Comparison of ENCODE assay signal across 34 cellular contexts in genomic region chr3:4763604-4764247, GRCh38.
"Had no signal": no experiment of that assay in that cellular context is flagged by ENCODE, and none has a peak within 500 bp of the region (broad histone marks: within the 10 kb centered on the region; RNA-seq: fewer than 3 reads in every experiment).

No MANE protein-coding gene starts in this region.

- H3K4me3 ChIP-seq: adrenal gland, MG63, PC-9 had no signal

- H3K27ac ChIP-seq: adrenal gland, PC-9, RWPE1, VCaP had no signal

- DNase-seq: activated CD4-positive, alpha-beta T cell treated with anti-CD3 and anti-CD28 coated beads for 1 hour; activated CD4-positive, alpha-beta T cell treated with anti-CD3 and anti-CD28 coated beads, Interleukin-2, amount 10 ng/mL, durations not matched to agents 24 days and 14 days; activated CD4-positive, alpha-beta T cell treated with anti-CD3 and anti-CD28 coated beads, Interleukin-2, amount 50 U/mL, for 4 hours; activated CD4-positive, CD25-positive, alpha-beta regulatory T cell; activated CD8-positive, alpha-beta T cell treated with anti-CD3 and anti-CD28 coated beads for 36 hours; activated gamma-delta T cell treated with Interleukin-2 at 50 U/mL for 16 hours; activated naive CD4-positive, alpha-beta T cell treated with anti-CD3 and anti-CD28 coated beads for 36 hours; activated T-cell treated with anti-CD3 and anti-CD28 coated beads, Interleukin-2, amount 50 U/mL, for 1 hour; activated T-cell treated with anti-CD3 and anti-CD28 coated beads, Interleukin-2, amount 50 U/mL, for 72 hours; adrenal gland; cerebellar nuclear complex; Kasumi-1; KG1; MG63; MV-4-11; NCI-H1092; NCI-H1436 treated with DMSO at 0.1 percent for 48 hours; NCI-H1694 treated with DMSO at 0.1 percent for 48 hours; NCI-H2029; NCI-H345; NCI-H526 treated with DMSO at 0.1 percent for 48 hours; NCI-H774; NK-92 treated with Interleukin-12 subunit alpha and Interleukin-12 subunit beta, amount 100 ng/mL, for 24 hours; PC-9; SW 1271; T-helper 1 cell; T-helper 2 cell; T-helper 9 cell had no signal

- H3K4me2 ChIP-seq: PC-9 had no signal

- H3K27ac Mint-ChIP-seq: activated CD4-positive, alpha-beta T cell treated with anti-CD3 and anti-CD28 coated beads, Interleukin-2, amount 10 ng/mL, durations not matched to agents 24 days and 14 days; activated CD8-positive, alpha-beta T cell treated with anti-CD3 and anti-CD28 coated beads for 36 hours; activated naive CD4-positive, alpha-beta T cell treated with anti-CD3 and anti-CD28 coated beads for 36 hours; activated T-cell treated with anti-CD3 and anti-CD28 coated beads, Interleukin-2, amount 50 U/mL, for 72 hours; brain had no signal

- H3K27me3 ChIP-seq: adrenal gland, MG63 had no signal

- H3K4me3 Mint-ChIP-seq: activated CD4-positive, alpha-beta T cell treated with anti-CD3 and anti-CD28 coated beads, Interleukin-2, amount 10 ng/mL, durations not matched to agents 24 days and 14 days; activated CD8-positive, alpha-beta T cell treated with anti-CD3 and anti-CD28 coated beads for 36 hours; activated naive CD4-positive, alpha-beta T cell treated with anti-CD3 and anti-CD28 coated beads for 36 hours; activated T-cell treated with anti-CD3 and anti-CD28 coated beads, Interleukin-2, amount 50 U/mL, for 72 hours; brain; IgD-negative memory B cell had no signal

- H3K9me3 ChIP-seq: adrenal gland, MG63 had no signal

- H2AFZ ChIP-seq: PC-9 had no signal

- H3K4me1 Mint-ChIP-seq: brain had no signal

- ATAC-seq: activated CD8-positive, alpha-beta T cell treated with anti-CD3 and anti-CD28 coated beads for 36 hours; activated naive CD4-positive, alpha-beta T cell treated with anti-CD3 and anti-CD28 coated beads, Interleukin-2, amount 50 U/mL, for 72 hours; activated T-cell treated with anti-CD3 and anti-CD28 coated beads, Interleukin-2, amount 50 U/mL, for 72 hours; Right ventricle myocardium inferior had no signal

- H3K36me3 ChIP-seq: adrenal gland, MG63 had no signal

- H3K27me3 Mint-ChIP-seq: activated CD4-positive, alpha-beta T cell treated with anti-CD3 and anti-CD28 coated beads, Interleukin-2, amount 10 ng/mL, durations not matched to agents 24 days and 14 days; activated CD8-positive, alpha-beta T cell treated with anti-CD3 and anti-CD28 coated beads for 36 hours; IgD-negative memory B cell had no signal
